1 cellular context compared by ENCODE assay signal in the genomic region with DNA sequence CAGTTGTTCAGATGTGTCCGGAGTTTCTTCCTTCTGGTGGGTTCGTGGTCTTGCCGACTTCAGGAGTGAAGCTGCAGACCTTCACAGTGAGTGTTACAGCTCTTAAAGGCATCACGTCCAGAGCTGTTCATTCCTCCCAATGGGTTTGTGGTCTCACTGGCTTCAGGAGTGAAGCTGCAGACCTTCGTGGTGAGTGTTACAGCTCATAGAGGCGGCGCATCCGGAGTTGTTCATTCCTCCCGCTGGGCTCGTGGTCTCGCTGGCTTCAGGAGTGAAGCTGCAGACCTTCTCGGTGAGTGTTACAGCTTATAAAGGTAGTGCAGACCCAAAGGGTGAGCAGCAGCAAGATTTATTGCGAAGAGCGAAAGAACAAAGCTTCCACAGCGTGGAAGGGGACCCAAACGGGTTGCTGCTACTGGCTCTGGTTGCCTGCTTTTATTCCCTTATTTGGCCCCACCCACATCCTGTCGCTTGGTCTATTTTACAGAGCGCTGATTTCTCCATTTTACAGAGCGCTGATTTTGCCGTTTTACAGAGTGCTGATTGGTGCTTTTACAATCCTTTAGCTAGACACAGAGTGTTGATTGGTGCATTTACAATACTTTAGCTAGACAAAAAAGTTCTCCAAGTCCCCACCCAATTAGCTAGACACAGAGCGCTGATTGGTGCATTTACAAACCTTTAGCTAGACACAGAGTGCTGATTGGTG.
TF ChIP-seq lines count a peak whose summit lies in the region.
"Not testable (repeated sequence)": the region's sequence is repeated elsewhere in the genome, so short reads cannot be mapped to it uniquely, and the experiment has no call there.

No MANE protein-coding gene starts in this region.

TF ChIP-seq in HepG2, 621 proteins besides CTCF, POLR2A, EP300 and RAD21 (continued from another document and continues in another):
- TF ChIP-seq KMT2B (CRISPR knock-in tag; IDR thresholded peaks at IDR 0.05), result 0 out of 2 replicates have a peak, but pooled peaks have one; percentile 25
- peak; percentile 74; the same call in 1 of the 2 replicates for TF ChIP-seq GFI1 (CRISPR knock-in tag; IDR thresholded peaks at IDR 0.05; ENCODE audit: borderline replicate concordance)
- peak; percentile 70; the same call in 1 of the 2 replicates for TF ChIP-seq ZBTB42 (CRISPR knock-in tag; IDR thresholded peaks at IDR 0.05)
- TF ChIP-seq RXRB (CRISPR knock-in tag; IDR thresholded peaks at IDR 0.05; ENCODE audit: borderline replicate concordance), result peak; percentile 24; the same call in 1 of the 2 replicates
- TF ChIP-seq, protein P1, sequence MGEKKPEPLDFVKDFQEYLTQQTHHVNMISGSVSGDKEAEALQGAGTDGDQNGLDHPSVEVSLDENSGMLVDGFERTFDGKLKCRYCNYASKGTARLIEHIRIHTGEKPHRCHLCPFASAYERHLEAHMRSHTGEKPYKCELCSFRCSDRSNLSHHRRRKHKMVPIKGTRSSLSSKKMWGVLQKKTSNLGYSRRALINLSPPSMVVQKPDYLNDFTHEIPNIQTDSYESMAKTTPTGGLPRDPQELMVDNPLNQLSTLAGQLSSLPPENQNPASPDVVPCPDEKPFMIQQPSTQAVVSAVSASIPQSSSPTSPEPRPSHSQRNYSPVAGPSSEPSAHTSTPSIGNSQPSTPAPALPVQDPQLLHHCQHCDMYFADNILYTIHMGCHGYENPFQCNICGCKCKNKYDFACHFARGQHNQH (CRISPR knock-in tag; IDR thresholded peaks at IDR 0.05), result 0 out of 2 replicates have a peak, but pooled peaks have one; percentile 20
- 0 out of 2 replicates have a peak, but pooled peaks have one; percentile 42 for TF ChIP-seq EED (CRISPR knock-in tag; IDR thresholded peaks at IDR 0.05)
- TF ChIP-seq ZNF292 (CRISPR knock-in tag; IDR thresholded peaks at IDR 0.05; ENCODE audit: borderline replicate concordance, low read depth), result peak; percentile 71; the same call in 1 of the 2 replicates
- peak; percentile 85 for TF ChIP-seq ZNF205 (CRISPR knock-in tag; IDR thresholded peaks at IDR 0.05)
- TF ChIP-seq ZBTB26 (CRISPR knock-in tag; IDR thresholded peaks at IDR 0.05; ENCODE audit: borderline replicate concordance), result peak; percentile 56; the same call in 1 of the 2 replicates
- TF ChIP-seq ZNF614 (CRISPR knock-in tag; IDR thresholded peaks at IDR 0.05; ENCODE audit: borderline replicate concordance), result peak; percentile 49; the same call in 1 of the 2 replicates
- TF ChIP-seq POGZ (CRISPR knock-in tag; IDR thresholded peaks at IDR 0.05), result peak; percentile 27; the same call in 1 of the 2 replicates
- peak; percentile 65 for TF ChIP-seq ZNF687 (CRISPR knock-in tag; IDR thresholded peaks at IDR 0.05)
- 0 out of 2 replicates have a peak, but pooled peaks have one; percentile 52 for TF ChIP-seq MXD3 (CRISPR knock-in tag; IDR thresholded peaks at IDR 0.05)
- peak; percentile 84 for TF ChIP-seq TEAD3 (CRISPR knock-in tag; optimal IDR thresholded peaks at IDR 0.05; ENCODE audit: borderline replicate concordance)
- TF ChIP-seq THRA (CRISPR knock-in tag; IDR thresholded peaks at IDR 0.05; ENCODE audit: borderline replicate concordance), result 0 out of 2 replicates have a peak, but pooled peaks have one; percentile 16
- TF ChIP-seq ZNF567 (CRISPR knock-in tag; IDR thresholded peaks at IDR 0.05; ENCODE audit: borderline replicate concordance), result 0 out of 2 replicates have a peak, but pooled peaks have one; percentile 40
- TF ChIP-seq ZBTB49 (CRISPR knock-in tag; IDR thresholded peaks at IDR 0.05; ENCODE audit: borderline replicate concordance), result 0 out of 2 replicates have a peak, but pooled peaks have one; percentile 12
- TF ChIP-seq ZFP37 (CRISPR knock-in tag; IDR thresholded peaks at IDR 0.05; ENCODE audit: borderline replicate concordance), result 0 out of 2 replicates have a peak, but pooled peaks have one; percentile 11
- 0 out of 2 replicates have a peak, but pooled peaks have one; percentile 18 for TF ChIP-seq RXRA (CRISPR knock-in tag; IDR thresholded peaks at IDR 0.05)
- TF ChIP-seq, protein P2, sequence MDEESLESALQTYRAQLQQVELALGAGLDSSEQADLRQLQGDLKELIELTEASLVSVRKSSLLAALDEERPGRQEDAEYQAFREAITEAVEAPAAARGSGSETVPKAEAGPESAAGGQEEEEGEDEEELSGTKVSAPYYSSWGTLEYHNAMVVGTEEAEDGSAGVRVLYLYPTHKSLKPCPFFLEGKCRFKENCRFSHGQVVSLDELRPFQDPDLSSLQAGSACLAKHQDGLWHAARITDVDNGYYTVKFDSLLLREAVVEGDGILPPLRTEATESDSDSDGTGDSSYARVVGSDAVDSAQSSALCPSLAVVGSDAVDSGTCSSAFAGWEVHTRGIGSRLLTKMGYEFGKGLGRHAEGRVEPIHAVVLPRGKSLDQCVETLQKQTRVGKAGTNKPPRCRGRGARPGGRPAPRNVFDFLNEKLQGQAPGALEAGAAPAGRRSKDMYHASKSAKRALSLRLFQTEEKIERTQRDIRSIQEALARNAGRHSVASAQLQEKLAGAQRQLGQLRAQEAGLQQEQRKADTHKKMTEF (CRISPR knock-in tag; IDR thresholded peaks at IDR 0.05), result peak; percentile 58; the same call in 1 of the 2 replicates
- peak; percentile 59 for TF ChIP-seq DBP (CRISPR knock-in tag; IDR thresholded peaks at IDR 0.05; ENCODE audit: not compliant biosample characterization)
- TF ChIP-seq, protein P3, sequence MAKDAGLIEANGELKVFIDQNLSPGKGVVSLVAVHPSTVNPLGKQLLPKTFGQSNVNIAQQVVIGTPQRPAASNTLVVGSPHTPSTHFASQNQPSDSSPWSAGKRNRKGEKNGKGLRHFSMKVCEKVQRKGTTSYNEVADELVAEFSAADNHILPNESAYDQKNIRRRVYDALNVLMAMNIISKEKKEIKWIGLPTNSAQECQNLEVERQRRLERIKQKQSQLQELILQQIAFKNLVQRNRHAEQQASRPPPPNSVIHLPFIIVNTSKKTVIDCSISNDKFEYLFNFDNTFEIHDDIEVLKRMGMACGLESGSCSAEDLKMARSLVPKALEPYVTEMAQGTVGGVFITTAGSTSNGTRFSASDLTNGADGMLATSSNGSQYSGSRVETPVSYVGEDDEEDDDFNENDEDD (CRISPR knock-in tag; IDR thresholded peaks at IDR 0.05; ENCODE audit: borderline replicate concordance), result 0 out of 2 replicates have a peak, but pooled peaks have one; percentile 14
- peak; percentile 58; the same call in 1 of the 2 replicates for TF ChIP-seq ZNF225 (CRISPR knock-in tag; IDR thresholded peaks at IDR 0.05)
- 0 out of 2 replicates have a peak, but pooled peaks have one; percentile 52 for TF ChIP-seq BRCA1 (CRISPR knock-in tag; IDR thresholded peaks at IDR 0.05)
- peak; percentile 70 for TF ChIP-seq ZNF629 (CRISPR knock-in tag; conservative IDR thresholded peaks at IDR 0.05)
- TF ChIP-seq ZNF441 (CRISPR knock-in tag; IDR thresholded peaks at IDR 0.05; ENCODE audit: borderline replicate concordance), result 0 out of 2 replicates have a peak, but pooled peaks have one; percentile 49
- TF ChIP-seq KAT7 (CRISPR knock-in tag; IDR thresholded peaks at IDR 0.05; ENCODE audit: borderline replicate concordance), result 0 out of 2 replicates have a peak, but pooled peaks have one; percentile 31
- not testable (repeated sequence) for TF ChIP-seq CBX2 (IDR thresholded peaks at IDR 0.05; ENCODE audit: low read depth, low read length)
- TF ChIP-seq CBX2 (CRISPR knock-in tag; IDR thresholded peaks at IDR 0.05; ENCODE audit: low read depth), result 0 out of 2 replicates have a peak, but pooled peaks have one; percentile 20
- TF ChIP-seq KMT2A (CRISPR knock-in tag; IDR thresholded peaks at IDR 0.05), result peak; percentile 64; the same call in 1 of the 2 replicates
- 0 out of 2 replicates have a peak, but pooled peaks have one; percentile 21 for TF ChIP-seq MAFF (IDR thresholded peaks at IDR 0.05; ENCODE audit: low read depth, low read length)
- TF ChIP-seq, protein P4, sequence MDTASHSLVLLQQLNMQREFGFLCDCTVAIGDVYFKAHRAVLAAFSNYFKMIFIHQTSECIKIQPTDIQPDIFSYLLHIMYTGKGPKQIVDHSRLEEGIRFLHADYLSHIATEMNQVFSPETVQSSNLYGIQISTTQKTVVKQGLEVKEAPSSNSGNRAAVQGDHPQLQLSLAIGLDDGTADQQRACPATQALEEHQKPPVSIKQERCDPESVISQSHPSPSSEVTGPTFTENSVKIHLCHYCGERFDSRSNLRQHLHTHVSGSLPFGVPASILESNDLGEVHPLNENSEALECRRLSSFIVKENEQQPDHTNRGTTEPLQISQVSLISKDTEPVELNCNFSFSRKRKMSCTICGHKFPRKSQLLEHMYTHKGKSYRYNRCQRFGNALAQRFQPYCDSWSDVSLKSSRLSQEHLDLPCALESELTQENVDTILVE (CRISPR knock-in tag; IDR thresholded peaks at IDR 0.05), result peak; percentile 59; the same call in 1 of the 2 replicates
- peak; percentile 45; the same call in 1 of the 2 replicates for TF ChIP-seq TBX2 (CRISPR knock-in tag; IDR thresholded peaks at IDR 0.05; ENCODE audit: borderline replicate concordance)
- TF ChIP-seq ZMAT3 (CRISPR knock-in tag; conservative IDR thresholded peaks at IDR 0.05), result 0 out of 2 replicates have a peak, but pooled peaks have one; percentile 61
- TF ChIP-seq YEATS4 (CRISPR knock-in tag; IDR thresholded peaks at IDR 0.05; ENCODE audit: borderline replicate concordance), result peak; percentile 33; the same call in 1 of the 2 replicates
- peak; percentile 58; the same call in 1 of the 2 replicates for TF ChIP-seq TSC22D2 (CRISPR knock-in tag; IDR thresholded peaks at IDR 0.05; ENCODE audit: borderline replicate concordance)
- TF ChIP-seq SALL1 (CRISPR knock-in tag; IDR thresholded peaks at IDR 0.05), result peak; percentile 63; the same call in 1 of the 2 replicates
- 0 out of 2 replicates have a peak, but pooled peaks have one; percentile 75 for TF ChIP-seq ZNF232 (CRISPR knock-in tag; IDR thresholded peaks at IDR 0.05; ENCODE audit: borderline replicate concordance)
- peak; percentile 85 for TF ChIP-seq NFYB (CRISPR knock-in tag; IDR thresholded peaks at IDR 0.05)
